In genomic region chr17:38457577-38458371, GRCh38 we compare ENCODE assay signal across 1 cellular context.
TF ChIP-seq lines count a peak whose summit lies in the region.

No MANE protein-coding gene starts in this region.

TF ChIP-seq in IMR-90, 13 proteins besides CTCF, POLR2A, EP300 and RAD21:
- TF ChIP-seq MXI1 (IDR thresholded peaks at IDR 0.05; ENCODE audit: borderline replicate concordance, low read depth, low read length) (no peak), RCOR1 (IDR thresholded peaks at IDR 0.05; ENCODE audit: insufficient replicate concordance, low read length) (no peak), BHLHE40 (IDR thresholded peaks at IDR 0.05; ENCODE audit: low read depth, low read length) (no peak), USF2 (IDR thresholded peaks at IDR 0.05; ENCODE audit: low read depth, low read length) (no peak), MAZ (IDR thresholded peaks at IDR 0.05; ENCODE audit: borderline replicate concordance, low read depth, low read length) (no peak), SMC3 (IDR thresholded peaks at IDR 0.05; ENCODE audit: low read depth, low read length) (no peak), CEBPB (IDR thresholded peaks at IDR 0.05; ENCODE audit: low read depth, low read length) (no peak)
